7 cellular contexts compared by ENCODE assay signal in genomic region chr1:203702130-203702577, GRCh38.
DNase-seq lines count a peak whose midpoint lies in the region; ATAC-seq and TF ChIP-seq lines count a peak whose summit lies in the region.

No MANE protein-coding gene starts in this region.

- H3K27me3 ChIP-seq in left lung, result no peaks in the 10 kb centered on the region

- no peak overlapping the region for H3K27ac ChIP-seq in left lung

- TF ChIP-seq CTCF in GM12872 (IDR thresholded peaks at IDR 0.05; ENCODE audit: insufficient read depth, low read depth, low read length) (peak; percentile 84), left lung (IDR thresholded peaks at IDR 0.05) (peak; percentile 75 to 76)

- ATAC-seq in activated CD4-positive, CD25-positive, alpha-beta regulatory T cell treated with anti-CD3 and anti-CD28 coated beads, Interleukin-2, amount 50 U/mL, for 24 hours, result peak; percentile 63 to 71
- ATAC-seq in left lung, result peak; percentile 78
- ATAC-seq in HG03565 (IDR thresholded peaks at IDR 0.05; ENCODE audit: unreplicated experiment), result no peak

- H3K4me3 ChIP-seq in left lung, result no peak overlapping the region

- intact Hi-C loops in left lung (cut with DNase I), result loop anchor here (2.0 to 10.0 kb wide), 2 partner anchors 197 kb away; no protein-coding TSS in a partner anchor

- H3K4me1 ChIP-seq in left lung, result peaks cover 0 to 9% of the 10 kb centered on the region in 2 donors

- peaks cover 0 to 97% of the 10 kb centered on the region in 2 donors for H3K36me3 ChIP-seq in left lung

- peak; percentile 22 for DNase-seq in NCI-H1105 (lab: John Stamatoyannopoulos, UW)
- peak; percentile 81 for DNase-seq in cerebellar cortex (ENCODE audit: low spot score)
- DNase-seq in left lung, result no peak
- peak; percentile 40 to 63 for DNase-seq in stimulated activated CD4-positive, alpha-beta T cell treated with anti-CD3 and anti-CD28 coated beads, Interleukin-4, amount 100 ng/mL, for 48 hours (ENCODE audit: low read depth in 2 of 2)

- no peaks in the 10 kb centered on the region for H3K9me3 ChIP-seq in left lung

Comparison
In these comparisons a context has a peak if more than half of its experiments do, and no peak if none do; other contexts are left out.
1. DNase-seq: peak in NCI-H1105 (single experiment), cerebellar cortex (single experiment) and stimulated activated CD4-positive, alpha-beta T cell treated with anti-CD3 and anti-CD28 coated beads, Interleukin-4, amount 100 ng/mL, for 48 hours (2 of 2); none in left lung (0 of 2).